In genomic region chr6:138605958-138606357, GRCh38 we compare ENCODE assay signal across 7 cellular contexts.
"Had no signal": no experiment of that assay in that cellular context is flagged by ENCODE, and none has a peak within 500 bp of the region (broad histone marks: within the 10 kb centered on the region; RNA-seq: fewer than 3 reads in every experiment).

No MANE protein-coding gene starts in this region.

- H3K9me3 ChIP-seq: HAP-1 had no signal

- DNase-seq: GM23248, GOT3, H7, IMR-90 had no signal

- H3K36me3 ChIP-seq: HAP-1 had no signal

- H3K27ac ChIP-seq: GM23248 had no signal

- ATAC-seq: HCT116, K562 had no signal

- H3K4me3 ChIP-seq: GM23248, HAP-1, K562 had no signal
